ENCODE assay signal across 34 cellular contexts in genomic region chr11:134322553-134322952, GRCh38. TPM values are rescaled to one million over a fixed set of nuclear protein-coding genes. Genes with fewer than 3 reads are reported as not detected.
"Had no signal": no experiment of that assay in that cellular context is flagged by ENCODE, and none has a peak within 500 bp of the region (broad histone marks: within the 10 kb centered on the region; RNA-seq: fewer than 3 reads in every experiment).

No MANE protein-coding gene starts in this region.

- H3K4me1 ChIP-seq: adrenal gland, ascending aorta, body of pancreas, breast epithelium had no signal

- H3K36me3 ChIP-seq: adrenal gland, ascending aorta, breast epithelium, cardiac muscle cell had no signal

- H3K9me3 ChIP-seq: adrenal gland, ascending aorta, body of pancreas had no signal

- H3K27me3 ChIP-seq: adrenal gland, ascending aorta, body of pancreas, breast epithelium, cardiac muscle cell had no signal

- DNase-seq: activated effector memory CD4-positive, alpha-beta T cell treated with anti-CD3 and anti-CD28 coated beads, Interleukin-2, amount 50 U/mL, for 16 hours; activated effector memory CD4-positive, alpha-beta T cell treated with Interleukin-2 at 50 U/mL for 16 hours; activated gamma-delta T cell; activated gamma-delta T cell treated with Interleukin-2 at 50 U/mL for 16 hours; activated naive CD4-positive, alpha-beta T cell; activated naive CD4-positive, alpha-beta T cell treated with anti-CD3 and anti-CD28 coated beads for 36 hours; activated naive CD4-positive, alpha-beta T cell treated with anti-CD3 and anti-CD28 coated beads, Interleukin-2, amount 10 ng/mL, durations not matched to agents 7 days and 5 days; activated naive CD4-positive, alpha-beta T cell treated with anti-CD3 and anti-CD28 coated beads, Interleukin-2, amount 50 U/mL, for 16 hours; activated naive CD4-positive, alpha-beta T cell treated with Interleukin-2 at 50 U/mL for 16 hours; activated naive CD8-positive, alpha-beta T cell treated with anti-CD3 and anti-CD28 coated beads for 36 hours; activated naive CD8-positive, alpha-beta T cell treated with anti-CD3 and anti-CD28 coated beads, Interleukin-2, amount 10 ng/mL, durations not matched to agents 7 days and 5 days; activated naive CD8-positive, alpha-beta T cell treated with anti-CD3 and anti-CD28 coated beads, Interleukin-2, amount 50 U/mL, for 24 hours; activated T-cell treated with anti-CD3 and anti-CD28 coated beads, Interleukin-2, amount 50 U/mL, for 24 hours; activated T-cell treated with anti-CD3 and anti-CD28 coated beads, Interleukin-2, amount 50 U/mL, for 4 hours; activated T-cell treated with anti-CD3 and anti-CD28 coated beads, Interleukin-2, amount 50 U/mL, for 48 hours; activated T-cell treated with anti-CD3 and anti-CD28 coated beads, Interleukin-2, amount 50 U/mL, for 72 hours; adrenal gland; amniotic stem cell; amygdala; anterior cingulate cortex; aorta; body of pancreas; caudate nucleus; central memory CD4-positive, alpha-beta T cell; cerebellar nuclear complex had no signal

- FAIRE-seq: astrocyte, bronchial epithelial cell had no signal

- H3K27ac ChIP-seq: adrenal gland, ascending aorta, body of pancreas, breast epithelium, cardiac muscle cell had no signal

- ATAC-seq: activated naive CD4-positive, alpha-beta T cell treated with anti-CD3 and anti-CD28 coated beads, Interleukin-2, amount 50 U/mL, for 72 hours; activated naive CD8-positive, alpha-beta T cell treated with anti-CD3 and anti-CD28 coated beads, Interleukin-2, amount 50 U/mL, for 24 hours; activated T-cell treated with anti-CD3 and anti-CD28 coated beads, Interleukin-2, amount 50 U/mL, for 4 hours; activated T-cell treated with anti-CD3 and anti-CD28 coated beads, Interleukin-2, amount 50 U/mL, for 72 hours; activated T-helper 17 cell treated with anti-CD3 and anti-CD28 coated beads, Interleukin-2, amount 50 U/mL, for 72 hours; body of pancreas had no signal

- H3K4me3 ChIP-seq: adrenal gland, ascending aorta, body of pancreas, breast epithelium, cardiac muscle cell had no signal

RNA-seq across cellular contexts. Expression of gene GLB1L3, which starts 46.4 kb away (rescaled TPM):
- total RNA-seq: aorta, ascending aorta, cardiac muscle cell, cardiac septum, chondrocyte had no signal
- polyA plus RNA-seq: aorta, cardiac muscle cell had no signal
